ENCODE assay signal across 25 cellular contexts in the genomic region with DNA sequence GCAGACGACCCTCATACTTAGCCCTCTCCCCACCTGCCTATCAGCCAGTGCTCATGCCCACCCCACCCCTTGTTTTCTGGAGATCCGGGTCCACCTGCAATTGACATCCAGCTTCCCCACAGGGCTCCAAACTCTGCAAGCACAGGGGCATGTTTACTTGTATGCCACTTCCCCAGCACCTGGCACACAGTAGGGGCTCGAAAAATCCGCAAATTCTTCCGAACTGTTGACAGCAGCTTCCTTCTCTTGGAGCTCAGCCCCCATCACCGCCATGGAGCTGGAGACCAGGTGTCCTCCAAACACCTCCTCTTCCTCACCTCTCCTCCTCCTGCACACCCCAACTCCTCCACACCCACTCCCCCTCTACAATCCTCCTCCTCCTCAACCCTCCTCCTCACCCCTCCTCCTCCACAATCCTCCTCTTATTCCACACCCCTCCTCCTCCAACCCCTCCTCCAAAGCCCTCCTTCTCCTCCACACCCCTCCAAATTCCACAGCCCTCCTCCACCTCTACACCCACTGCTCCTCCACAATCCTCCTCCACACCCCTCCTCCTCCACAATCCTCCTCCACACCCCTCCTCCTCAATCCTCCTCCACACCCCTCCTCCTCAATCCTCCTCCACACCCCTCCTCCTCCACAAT.
DNase-seq lines count a peak whose midpoint lies in the region; ATAC-seq and TF ChIP-seq lines count a peak whose summit lies in the region.
"Had no signal": no experiment of that assay in that cellular context is flagged by ENCODE, and none has a peak within 500 bp of the region (broad histone marks: within the 10 kb centered on the region; RNA-seq: fewer than 3 reads in every experiment).

No MANE protein-coding gene starts in this region.

- 65 to 76% methylated on average over 6 of the region's 6 CpGs for WGBS in heart right ventricle, 2 donors

- ATAC-seq in Right ventricle myocardium inferior = no peak
- ATAC-seq in heart right ventricle = no peak
- no peak for ATAC-seq in GM21529 (IDR thresholded peaks at IDR 0.05; ENCODE audit: unreplicated experiment)
- no peak for ATAC-seq in GM19324 (IDR thresholded peaks at IDR 0.05; ENCODE audit: low FRiP score, unreplicated experiment)
- ATAC-seq: left ventricle myocardium superior had no signal

- intact Hi-C loops in Right ventricle myocardium inferior (cut with DNase I) (no loop called here), heart right ventricle (cut with DNase I) (loop anchor here in 6 of 10 donors (5.0 kb wide), 3 partner anchors 46 to 286 kb away; partner anchors contain the start of genes HDDC3 (in 3 of the 6) and BLM (in 1 of the 6))

- peaks cover 0 to 29% (median 20%) of the 10 kb centered on the region in 9 donors for H3K4me1 ChIP-seq in heart right ventricle

- H3K9me3 ChIP-seq in heart right ventricle = peaks cover 0 to 5% (median 0%) of the 10 kb centered on the region in 11 donors
- H3K9me3 ChIP-seq: BE2C, ovary had no signal

- H3K27me3 Mint-ChIP-seq in glutamatergic neuron (ENCODE audit: unreplicated experiment) (peaks cover 13% of the 10 kb centered on the region), type B pancreatic cell (no peaks in the 10 kb centered on the region)

- H3K27ac ChIP-seq in heart right ventricle = no peak overlapping the region
- H3K27ac ChIP-seq: 22Rv1, HL-60 had no signal

- no peaks in the 10 kb centered on the region for H3K27me3 ChIP-seq in heart right ventricle
- H3K27me3 ChIP-seq: BE2C, ovary had no signal

- peak; percentile 18 for DNase-seq in DMS 273 (lab: John Stamatoyannopoulos, UW; ENCODE audit: unreplicated experiment)
- no peak for DNase-seq in DMS 273 treated with DMSO at 0.1 percent for 48 hours (lab: John Stamatoyannopoulos, UW)
- DNase-seq in Right ventricle myocardium inferior (ENCODE audit: missing footprints) = peak; percentile 9
- DNase-seq in heart right ventricle = no peak
- DNase-seq in glutamatergic neuron = no peak
- DNase-seq in type B pancreatic cell (ENCODE audit: extremely low spot score, unreplicated experiment) = no peak
- DNase-seq: activated CD4-positive, CD25-positive, alpha-beta regulatory T cell treated with anti-CD3 and anti-CD28 coated beads, Interleukin-2, amount 50 U/mL, for 72 hours; activated T-cell treated with anti-CD3 and anti-CD28 coated beads for 4 hours; amniotic stem cell; BE2C; central memory CD4-positive, alpha-beta T cell; effector memory CD4-positive, alpha-beta T cell; GF-D8; HCEC 1CT; left ventricle myocardium superior; MM.1S; NCI-H187; NCI-H446; ovary; T-helper 9 cell had no signal

- H3K36me3 Mint-ChIP-seq in glutamatergic neuron (ENCODE audit: unreplicated experiment) = peaks cover 19% of the 10 kb centered on the region
- H3K36me3 Mint-ChIP-seq in type B pancreatic cell = peaks cover 25% of the 10 kb centered on the region

- TF ChIP-seq CTCF in heart right ventricle (IDR thresholded peaks at IDR 0.05) (no peak), glutamatergic neuron (IDR thresholded peaks at IDR 0.05; ENCODE audit: partially characterized antibody, unreplicated experiment) (no peak), type B pancreatic cell (conservative IDR thresholded peaks at IDR 0.05) (no peak)

- peaks cover 6% of the 10 kb centered on the region for H3K9me3 Mint-ChIP-seq in glutamatergic neuron (ENCODE audit: unreplicated experiment)
- H3K9me3 Mint-ChIP-seq in type B pancreatic cell = no peaks in the 10 kb centered on the region
- H3K9me3 Mint-ChIP-seq: IgD-negative memory B cell had no signal

- H3K4me3 Mint-ChIP-seq in glutamatergic neuron (ENCODE audit: unreplicated experiment) (no peak overlapping the region), type B pancreatic cell (no peak overlapping the region)
- H3K4me3 Mint-ChIP-seq: IgD-negative memory B cell had no signal

- H3K4me1 Mint-ChIP-seq in glutamatergic neuron (ENCODE audit: low read depth, unreplicated experiment) = peaks cover 23% of the 10 kb centered on the region
- peaks cover 25% of the 10 kb centered on the region for H3K4me1 Mint-ChIP-seq in type B pancreatic cell (ENCODE audit: unreplicated experiment)

- H3K4me3 ChIP-seq in heart right ventricle = no peak overlapping the region
- H3K4me3 ChIP-seq: ovary had no signal

- peaks cover 0 to 35% (median 22%) of the 10 kb centered on the region in 9 donors for H3K36me3 ChIP-seq in heart right ventricle
- H3K36me3 ChIP-seq: ovary had no signal

- peak overlapping the region; percentile 66 for H3K27ac Mint-ChIP-seq in glutamatergic neuron (ENCODE audit: unreplicated experiment)
- peak overlapping the region; percentile 72 for H3K27ac Mint-ChIP-seq in type B pancreatic cell

Comparison
In these comparisons a context has a peak if more than half of its experiments do, and no peak if none do; other contexts are left out.
1. DNase-seq: peak in DMS 273 (single experiment) and Right ventricle myocardium inferior (single experiment); none in DMS 273 treated with DMSO at 0.1 percent for 48 hours (single experiment), heart right ventricle (0 of 2), glutamatergic neuron (single experiment) and type B pancreatic cell (single experiment).